Comparison of ENCODE assay signal across 16 cellular contexts in the genomic region with DNA sequence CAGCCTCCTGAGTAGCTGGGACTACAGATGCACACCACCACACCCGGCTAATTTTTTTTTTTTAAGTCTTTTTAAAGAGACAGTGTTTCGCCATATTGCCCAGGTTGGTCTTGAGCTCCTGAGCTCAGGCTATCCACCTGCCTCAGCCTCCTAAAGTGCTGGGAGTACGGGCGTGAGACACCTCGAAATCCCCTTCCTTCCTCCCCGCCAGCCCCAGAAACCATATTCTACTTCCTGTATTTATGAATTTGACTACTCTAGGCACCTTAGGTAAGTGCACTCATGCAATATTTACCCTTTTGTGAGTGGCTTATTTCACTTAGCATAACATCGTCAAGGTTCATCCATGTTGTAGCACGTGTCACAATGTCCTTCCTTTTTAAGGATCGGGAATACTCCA. TPM values are rescaled to one million over a fixed set of nuclear protein-coding genes. Genes with fewer than 3 reads are reported as not detected.
DNase-seq lines count a peak whose midpoint lies in the region; ATAC-seq and TF ChIP-seq lines count a peak whose summit lies in the region.
"Had no signal": no experiment of that assay in that cellular context is flagged by ENCODE, and none has a peak within 500 bp of the region (broad histone marks: within the 10 kb centered on the region; RNA-seq: fewer than 3 reads in every experiment).

No MANE protein-coding gene starts in this region.

- H3F3A ChIP-seq in neural progenitor cell (ENCODE audit: low read depth), result peaks cover 3% of the 10 kb centered on the region
- H3F3A ChIP-seq in GM23248 (ENCODE audit: insufficient read depth), result no peaks in the 10 kb centered on the region

- WGBS in GM23248 (ENCODE audit: low coverage in 1 of 2, low lambda C conversion rate in 2 of 2, missing lambda C conversion rate in 2 of 2), 2 experiments, result 60% methylated on average over 9 of the region's 9 CpGs

- H3K27me3 ChIP-seq in OCI-LY3 (ENCODE audit: low read depth, low read length) (no peaks in the 10 kb centered on the region), neural progenitor cell (no peaks in the 10 kb centered on the region), GM23248 (replicated peaks; ENCODE audit: insufficient read depth) (peaks cover 20% of the 10 kb centered on the region; the same call in 1 of the 2 replicates)
- H3K27me3 ChIP-seq: BE2C had no signal

- TF ChIP-seq POLR2A in erythroblast (IDR thresholded peaks at IDR 0.05; ENCODE audit: low read length), result no peak

- peak overlapping the region; percentile 20 to 26 for H3K27ac Mint-ChIP-seq in effector memory CD8-positive, alpha-beta T cell
- no peak overlapping the region for H3K27ac Mint-ChIP-seq in neural progenitor cell
- H3K27ac Mint-ChIP-seq: GM23338 had no signal

- peaks cover 17% of the 10 kb centered on the region for H3K4me1 ChIP-seq in OCI-LY3 (ENCODE audit: low read length)
- peaks cover 5% of the 10 kb centered on the region for H3K4me1 ChIP-seq in neural progenitor cell
- H3K4me1 ChIP-seq in GM23248 (ENCODE audit: insufficient read depth), result no peaks in the 10 kb centered on the region
- H3K4me1 ChIP-seq: adrenal gland, BE2C had no signal

- H3K9me3 Mint-ChIP-seq in effector memory CD8-positive, alpha-beta T cell, result no peaks in the 10 kb centered on the region
- H3K9me3 Mint-ChIP-seq in neural progenitor cell, result no peaks in the 10 kb centered on the region
- H3K9me3 Mint-ChIP-seq: GM23338 had no signal

- H2AFZ ChIP-seq in OCI-LY3 (ENCODE audit: low read depth, low read length) (0 out of 2 replicates have a peak overlapping the region, but pooled peaks have one; percentile 65), neural progenitor cell (replicated peaks) (no peak overlapping the region), GM23248 (no peak overlapping the region)
- H2AFZ ChIP-seq: GM23338 had no signal

- TF ChIP-seq CTCF in OCI-LY3 (IDR thresholded peaks at IDR 0.05; ENCODE audit: low read depth, low read length), result no peak
- no peak for TF ChIP-seq CTCF in neural progenitor cell (IDR thresholded peaks at IDR 0.05)

- DNase-seq in stimulated activated CD4-positive, alpha-beta T cell treated with anti-CD3 and anti-CD28 coated beads, Interleukin-4, amount 100 ng/mL, for 24 hours, result peak; percentile 2
- no peak for DNase-seq in stimulated activated CD4-positive, alpha-beta T cell treated with anti-CD3 and anti-CD28 coated beads, Interleukin-1b, Interleukin-23, amount 100 ng/mL, for 48 hours
- DNase-seq in effector memory CD8-positive, alpha-beta T cell, result no peak
- DNase-seq in erythroblast (lab: John Stamatoyannopoulos, UW) (no peak), neural progenitor cell (ENCODE audit: low spot score) (no peak), GM23248 (no peak)
- DNase-seq: BE2C, DMS153, foreskin fibroblast, NCI-H1930, small intestine, WERI-Rb-1 had no signal

- H3K4me2 ChIP-seq in OCI-LY3 (ENCODE audit: low read length), result peak overlapping the region; percentile 64
- H3K4me2 ChIP-seq in neural progenitor cell, result no peak overlapping the region
- no peak overlapping the region for H3K4me2 ChIP-seq in GM23248 (ENCODE audit: unreplicated experiment)
- H3K4me2 ChIP-seq: GM23338 had no signal

- H3K79me2 ChIP-seq in OCI-LY3 (ENCODE audit: low read length) (no peaks in the 10 kb centered on the region), neural progenitor cell (ENCODE audit: low read depth) (no peaks in the 10 kb centered on the region), GM23248 (ENCODE audit: insufficient read depth) (no peaks in the 10 kb centered on the region)

- H3K9ac ChIP-seq in OCI-LY3 (ENCODE audit: low read length) (no peak overlapping the region), neural progenitor cell (no peak overlapping the region), GM23248 (no peak overlapping the region)

- peaks cover 10 to 14% of the 10 kb centered on the region in 2 donors for H3K4me1 Mint-ChIP-seq in effector memory CD8-positive, alpha-beta T cell (ENCODE audit: low read depth in 2 of 2)
- peaks cover 16% of the 10 kb centered on the region for H3K4me1 Mint-ChIP-seq in neural progenitor cell

- H3K4me3 Mint-ChIP-seq in effector memory CD8-positive, alpha-beta T cell, result no peak overlapping the region
- no peak overlapping the region for H3K4me3 Mint-ChIP-seq in neural progenitor cell
- H3K4me3 Mint-ChIP-seq: GM23338 had no signal

- H3K9me3 ChIP-seq in OCI-LY3 (ENCODE audit: insufficient read depth, low read length) (no peaks in the 10 kb centered on the region), neural progenitor cell (ENCODE audit: low read depth) (no peaks in the 10 kb centered on the region), GM23248 (ENCODE audit: low read depth) (no peaks in the 10 kb centered on the region)
- H3K9me3 ChIP-seq: adrenal gland, BE2C had no signal

- H3K36me3 Mint-ChIP-seq in effector memory CD8-positive, alpha-beta T cell (ENCODE audit: insufficient read depth), result peaks cover 4% of the 10 kb centered on the region
- H3K36me3 Mint-ChIP-seq in neural progenitor cell, result no peaks in the 10 kb centered on the region

- H3K36me3 ChIP-seq in OCI-LY3 (replicated peaks; ENCODE audit: low read depth, low read length) (peaks cover 15% of the 10 kb centered on the region), neural progenitor cell (no peaks in the 10 kb centered on the region), GM23248 (ENCODE audit: low read depth) (no peaks in the 10 kb centered on the region)
- H3K36me3 ChIP-seq: adrenal gland, BE2C, WERI-Rb-1 had no signal

- H3K4me3 ChIP-seq in OCI-LY3 (ENCODE audit: low read length) (peak overlapping the region; percentile 37; the same call in 1 of the 2 replicates), neural progenitor cell (no peak overlapping the region), GM23248 (no peak overlapping the region)
- H3K4me3 ChIP-seq: adrenal gland, GM23338 had no signal

- in situ Hi-C loops in GM23248 (cut with MboI), result no loop called here

- H4K20me1 ChIP-seq in OCI-LY3 (ENCODE audit: insufficient read depth, low read length) (no peaks in the 10 kb centered on the region), neural progenitor cell (ENCODE audit: low read depth) (no peaks in the 10 kb centered on the region), GM23248 (ENCODE audit: insufficient read depth) (no peaks in the 10 kb centered on the region)

- H3K9me2 ChIP-seq in GM23248 (ENCODE audit: insufficient read depth), result no peaks in the 10 kb centered on the region

- H3K27ac ChIP-seq in OCI-LY3 (ENCODE audit: low read length) (peak overlapping the region; percentile 63), neural progenitor cell (no peak overlapping the region), GM23248 (no peak overlapping the region)
- H3K27ac ChIP-seq: adrenal gland, WERI-Rb-1 had no signal

- ATAC-seq in effector memory CD8-positive, alpha-beta T cell (replicated peaks), result peak; percentile 74
- ATAC-seq: GM23338, Panc1 had no signal

- no peaks in the 10 kb centered on the region for H3K27me3 Mint-ChIP-seq in effector memory CD8-positive, alpha-beta T cell
- peaks cover 4% of the 10 kb centered on the region for H3K27me3 Mint-ChIP-seq in neural progenitor cell (ENCODE audit: insufficient read depth, low read depth)

RNA-seq across cellular contexts. Expression of a gene that starts 6.9 kb away (rescaled TPM):
- total RNA-seq in neural progenitor cell (ENCODE audit: low replicate concordance), result 15.6 and 25.7 TPM in 2 replicates
- 6.3 and 8.9 TPM in 2 replicates for total RNA-seq in GM23248 (2014; rRNA removed; shearing (Covaris generic))
- 1.3 TPM in 2 replicates for polyA plus RNA-seq in GM23248 (2016; fragmentation: Nextera tagmentation; extraction: Ambion mirVana)
